20 cellular contexts compared by ENCODE assay signal in genomic region chr11:72561856-72562255, GRCh38.
"Had no signal": no experiment of that assay in that cellular context is flagged by ENCODE, and none has a peak within 500 bp of the region (broad histone marks: within the 10 kb centered on the region; RNA-seq: fewer than 3 reads in every experiment).

No MANE protein-coding gene starts in this region.

- H3K27ac Mint-ChIP-seq: activated CD4-positive, alpha-beta T cell treated with anti-CD3 and anti-CD28 coated beads, Interleukin-2, amount 10 ng/mL, durations not matched to agents 7 days and 5 days; mesothelial cell of epicardium; nephron; progenitor cell of endocrine pancreas; stimulated activated naive CD8-positive, alpha-beta T cell treated with anti-CD3 and anti-CD28 coated beads, Interleukin-15, amount 100 ng/mL, for 72 hours had no signal

- H3K9me3 ChIP-seq: breast epithelium had no signal

- H3K36me3 Mint-ChIP-seq: mesothelial cell of epicardium had no signal

- H3K4me3 Mint-ChIP-seq: activated CD4-positive, alpha-beta T cell treated with anti-CD3 and anti-CD28 coated beads, Interleukin-2, amount 10 ng/mL, durations not matched to agents 7 days and 5 days; mesothelial cell of epicardium; nephron; stimulated activated naive CD8-positive, alpha-beta T cell treated with anti-CD3 and anti-CD28 coated beads, Interleukin-15, amount 100 ng/mL, for 72 hours had no signal

- H3K4me1 Mint-ChIP-seq: activated CD4-positive, alpha-beta T cell treated with anti-CD3 and anti-CD28 coated beads, Interleukin-2, amount 10 ng/mL, durations not matched to agents 7 days and 5 days; mesothelial cell of epicardium; nephron; stimulated activated naive CD8-positive, alpha-beta T cell treated with anti-CD3 and anti-CD28 coated beads, Interleukin-15, amount 100 ng/mL, for 72 hours had no signal

- H3K27ac ChIP-seq: breast epithelium, coronary artery, skin epidermis had no signal

- H3K36me3 ChIP-seq: breast epithelium had no signal

- H3K27me3 ChIP-seq: breast epithelium had no signal

- H3K4me3 ChIP-seq: breast epithelium, coronary artery, lung, skin epidermis had no signal

- H3K27me3 Mint-ChIP-seq: progenitor cell of endocrine pancreas; stimulated activated naive CD8-positive, alpha-beta T cell treated with anti-CD3 and anti-CD28 coated beads, Interleukin-15, amount 100 ng/mL, for 72 hours had no signal

- H3K9me3 Mint-ChIP-seq: activated CD4-positive, alpha-beta T cell treated with anti-CD3 and anti-CD28 coated beads, Interleukin-2, amount 10 ng/mL, durations not matched to agents 7 days and 5 days; mesothelial cell of epicardium; nephron; stimulated activated naive CD8-positive, alpha-beta T cell treated with anti-CD3 and anti-CD28 coated beads, Interleukin-15, amount 100 ng/mL, for 72 hours had no signal

- H3K4me1 ChIP-seq: breast epithelium had no signal

- DNase-seq: activated CD4-positive, alpha-beta T cell treated with anti-CD3 and anti-CD28 coated beads, Interleukin-2, amount 10 ng/mL, durations not matched to agents 7 days and 5 days; activated CD8-positive, alpha-beta memory T cell treated with anti-CD3 and anti-CD28 coated beads for 24 hours; activated CD8-positive, alpha-beta memory T cell treated with anti-CD3 and anti-CD28 coated beads, Interleukin-2, amount 50 U/mL, for 48 hours; activated effector memory CD4-positive, alpha-beta T cell treated with anti-CD3 and anti-CD28 coated beads, Interleukin-2, amount 50 U/mL, for 16 hours; activated naive CD4-positive, alpha-beta T cell treated with anti-CD3 and anti-CD28 coated beads, Interleukin-2, amount 50 U/mL, for 16 hours; activated T-cell treated with anti-CD3 and anti-CD28 coated beads, Interleukin-2, amount 50 U/mL, for 48 hours; hippocampal formation; occipital lobe; stimulated activated CD4-positive, alpha-beta T cell treated with anti-CD3 and anti-CD28 coated beads, Interleukin-15, amount 100 ng/mL, for 24 hours; stimulated activated CD4-positive, alpha-beta T cell treated with anti-CD3 and anti-CD28 coated beads, Interleukin-2, amount 100 ng/mL, for 48 hours; stimulated activated naive CD8-positive, alpha-beta T cell treated with anti-CD3 and anti-CD28 coated beads, Interleukin-15, amount 100 ng/mL, for 72 hours; T-helper 1 cell; T1000 had no signal
